ENCODE assay signal across 8 cellular contexts in genomic region chr10:122112625-122113160, GRCh38.
DNase-seq lines count a peak whose midpoint lies in the region; ATAC-seq and TF ChIP-seq lines count a peak whose summit lies in the region.

No MANE protein-coding gene starts in this region.

- peak; percentile 80 to 95 for TF ChIP-seq POLR2A in adrenal gland (IDR thresholded peaks at IDR 0.05)

- TF ChIP-seq RAD21 in Ishikawa (IDR thresholded peaks at IDR 0.05; ENCODE audit: low read depth) = peak; percentile 60

- H3K27ac ChIP-seq in adrenal gland (peak overlapping the region; percentile 90 to 99 (median 97)), parathyroid adenoma (peak overlapping the region; percentile 89)

- peak overlapping the region; percentile 96 for H2AFZ ChIP-seq in parathyroid adenoma

- TF ChIP-seq EP300 in Ishikawa (IDR thresholded peaks at IDR 0.05; ENCODE audit: borderline replicate concordance) = no peak

- intact Hi-C loops in adrenal gland (cut with DNase I) (no loop called here), cardiac septum (cut with DNase I) (loop anchor here (1.0 to 10.0 kb wide), 5 partner anchors 27 to 188 kb away; partner anchors contain the start of genes ATE1 and NSMCE4A)

- H3K36me3 ChIP-seq in adrenal gland (replicated peaks in 1 of 2) = no peaks in the 10 kb centered on the region
- H3K36me3 ChIP-seq in parathyroid adenoma (ENCODE audit: control insufficient read depth, insufficient read depth, low read length) = no peaks in the 10 kb centered on the region

- TF ChIP-seq CTCF in adrenal gland (IDR thresholded peaks at IDR 0.05) (peak in 3 of 6 experiments; percentile 31 to 69 (median 48)), parathyroid adenoma (IDR thresholded peaks at IDR 0.05) (peak; percentile 60)

- WGBS in adrenal gland, 4 donors = 0 to 2% (median 1%) methylated on average over 18 to 62 of the region's 63 CpGs

- peak overlapping the region; percentile 63 for H3K4me2 ChIP-seq in parathyroid adenoma (ENCODE audit: low read length)

- H3K9me3 ChIP-seq in adrenal gland (replicated peaks in 1 of 3) (no peaks in the 10 kb centered on the region), parathyroid adenoma (ENCODE audit: control insufficient read depth, low read length) (no peaks in the 10 kb centered on the region)

- no peak for ATAC-seq in GM19035 (IDR thresholded peaks at IDR 0.05; ENCODE audit: unreplicated experiment)

- H3K4me1 ChIP-seq in adrenal gland (replicated peaks in 1 of 2) (peaks cover 6 to 26% of the 10 kb centered on the region in 2 donors), parathyroid adenoma (peaks cover 5% of the 10 kb centered on the region)

- DNase-seq in ELF-1 (ENCODE audit: low read depth, low spot score) = peak; percentile 92
- peak; percentile 86 to 94 (median 92) for DNase-seq in adrenal gland
- DNase-seq in cardiac septum (ENCODE audit: low spot score) = peak; percentile 93
- DNase-seq in activated gamma-delta T cell (lab: John Stamatoyannopoulos, UW) = no peak
- DNase-seq in NK-92 (lab: John Stamatoyannopoulos, UW; ENCODE audit: unreplicated experiment) = no peak

- H3K4me3 ChIP-seq in adrenal gland = peak overlapping the region; percentile 38 to 84 (median 52)
- H3K4me3 ChIP-seq in parathyroid adenoma (ENCODE audit: low read depth, low read length) = peak overlapping the region; percentile 87

- H3K79me2 ChIP-seq in parathyroid adenoma = peaks cover 11% of the 10 kb centered on the region

- H3K9ac ChIP-seq in parathyroid adenoma = peak overlapping the region; percentile 55

- H3K27me3 ChIP-seq in adrenal gland (no peaks in the 10 kb centered on the region), parathyroid adenoma (ENCODE audit: control insufficient read depth, insufficient read depth, low read length) (no peaks in the 10 kb centered on the region)

TF ChIP-seq in Ishikawa, 13 proteins besides CTCF, POLR2A, EP300 and RAD21:
- TF ChIP-seq TEAD4 (IDR thresholded peaks at IDR 0.05) (peak; percentile 72), EGR1 (IDR thresholded peaks at IDR 0.05) (no peak), CEBPB (IDR thresholded peaks at IDR 0.05) (no peak), NFIC (IDR thresholded peaks at IDR 0.05) (no peak), YY1 (IDR thresholded peaks at IDR 0.05; ENCODE audit: low read depth) (no peak; the same call in 1 of the 2 replicates), TCF12 (IDR thresholded peaks at IDR 0.05; ENCODE audit: low read depth) (0 out of 2 replicates have a peak, but pooled peaks have one; percentile 22), MAX (IDR thresholded peaks at IDR 0.05) (peak; percentile 49; the same call in 1 of the 2 replicates), FOXM1 (IDR thresholded peaks at IDR 0.05; ENCODE audit: borderline replicate concordance, low read depth) (no peak)
TF ChIP-seq in Ishikawa: peak in this region for 3.

Comparison
In these comparisons a context has a peak if more than half of its experiments do, and no peak if none do; other contexts are left out.
1. DNase-seq: peak in ELF-1 (single experiment), adrenal gland (7 of 7) and cardiac septum (single experiment); none in activated gamma-delta T cell (single experiment) and NK-92 (single experiment).